ENCODE assay signal across 1 cellular context in the genomic region with DNA sequence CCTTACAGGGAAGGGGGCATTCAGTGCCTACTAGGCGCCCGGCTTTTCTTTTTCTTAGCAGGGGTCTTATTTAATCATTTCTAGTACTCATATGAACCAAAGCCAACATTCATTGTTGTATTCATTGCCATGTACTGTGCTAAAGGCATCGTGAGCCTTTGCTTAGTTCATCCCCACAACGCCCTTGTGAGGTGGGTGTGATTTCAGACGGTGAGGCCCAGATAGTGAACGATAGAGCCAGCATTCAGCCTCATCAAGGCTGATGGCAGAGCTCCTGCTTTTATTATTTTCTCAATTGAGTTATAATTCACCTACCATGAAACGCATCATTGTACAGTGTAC.
TF ChIP-seq lines count a peak whose summit lies in the region.

No MANE protein-coding gene starts in this region.

TF ChIP-seq in GM12878, 131 proteins besides CTCF, POLR2A, EP300 and RAD21 (continued from another document):
- TF ChIP-seq, protein P1, sequence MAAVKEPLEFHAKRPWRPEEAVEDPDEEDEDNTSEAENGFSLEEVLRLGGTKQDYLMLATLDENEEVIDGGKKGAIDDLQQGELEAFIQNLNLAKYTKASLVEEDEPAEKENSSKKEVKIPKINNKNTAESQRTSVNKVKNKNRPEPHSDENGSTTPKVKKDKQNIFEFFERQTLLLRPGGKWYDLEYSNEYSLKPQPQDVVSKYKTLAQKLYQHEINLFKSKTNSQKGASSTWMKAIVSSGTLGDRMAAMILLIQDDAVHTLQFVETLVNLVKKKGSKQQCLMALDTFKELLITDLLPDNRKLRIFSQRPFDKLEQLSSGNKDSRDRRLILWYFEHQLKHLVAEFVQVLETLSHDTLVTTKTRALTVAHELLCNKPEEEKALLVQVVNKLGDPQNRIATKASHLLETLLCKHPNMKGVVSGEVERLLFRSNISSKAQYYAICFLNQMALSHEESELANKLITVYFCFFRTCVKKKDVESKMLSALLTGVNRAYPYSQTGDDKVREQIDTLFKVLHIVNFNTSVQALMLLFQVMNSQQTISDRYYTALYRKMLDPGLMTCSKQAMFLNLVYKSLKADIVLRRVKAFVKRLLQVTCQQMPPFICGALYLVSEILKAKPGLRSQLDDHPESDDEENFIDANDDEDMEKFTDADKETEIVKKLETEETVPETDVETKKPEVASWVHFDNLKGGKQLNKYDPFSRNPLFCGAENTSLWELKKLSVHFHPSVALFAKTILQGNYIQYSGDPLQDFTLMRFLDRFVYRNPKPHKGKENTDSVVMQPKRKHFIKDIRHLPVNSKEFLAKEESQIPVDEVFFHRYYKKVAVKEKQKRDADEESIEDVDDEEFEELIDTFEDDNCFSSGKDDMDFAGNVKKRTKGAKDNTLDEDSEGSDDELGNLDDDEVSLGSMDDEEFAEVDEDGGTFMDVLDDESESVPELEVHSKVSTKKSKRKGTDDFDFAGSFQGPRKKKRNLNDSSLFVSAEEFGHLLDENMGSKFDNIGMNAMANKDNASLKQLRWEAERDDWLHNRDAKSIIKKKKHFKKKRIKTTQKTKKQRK (IDR thresholded peaks at IDR 0.05; ENCODE audit: low read depth, low read length) = no peak
- TF ChIP-seq, protein P2, sequence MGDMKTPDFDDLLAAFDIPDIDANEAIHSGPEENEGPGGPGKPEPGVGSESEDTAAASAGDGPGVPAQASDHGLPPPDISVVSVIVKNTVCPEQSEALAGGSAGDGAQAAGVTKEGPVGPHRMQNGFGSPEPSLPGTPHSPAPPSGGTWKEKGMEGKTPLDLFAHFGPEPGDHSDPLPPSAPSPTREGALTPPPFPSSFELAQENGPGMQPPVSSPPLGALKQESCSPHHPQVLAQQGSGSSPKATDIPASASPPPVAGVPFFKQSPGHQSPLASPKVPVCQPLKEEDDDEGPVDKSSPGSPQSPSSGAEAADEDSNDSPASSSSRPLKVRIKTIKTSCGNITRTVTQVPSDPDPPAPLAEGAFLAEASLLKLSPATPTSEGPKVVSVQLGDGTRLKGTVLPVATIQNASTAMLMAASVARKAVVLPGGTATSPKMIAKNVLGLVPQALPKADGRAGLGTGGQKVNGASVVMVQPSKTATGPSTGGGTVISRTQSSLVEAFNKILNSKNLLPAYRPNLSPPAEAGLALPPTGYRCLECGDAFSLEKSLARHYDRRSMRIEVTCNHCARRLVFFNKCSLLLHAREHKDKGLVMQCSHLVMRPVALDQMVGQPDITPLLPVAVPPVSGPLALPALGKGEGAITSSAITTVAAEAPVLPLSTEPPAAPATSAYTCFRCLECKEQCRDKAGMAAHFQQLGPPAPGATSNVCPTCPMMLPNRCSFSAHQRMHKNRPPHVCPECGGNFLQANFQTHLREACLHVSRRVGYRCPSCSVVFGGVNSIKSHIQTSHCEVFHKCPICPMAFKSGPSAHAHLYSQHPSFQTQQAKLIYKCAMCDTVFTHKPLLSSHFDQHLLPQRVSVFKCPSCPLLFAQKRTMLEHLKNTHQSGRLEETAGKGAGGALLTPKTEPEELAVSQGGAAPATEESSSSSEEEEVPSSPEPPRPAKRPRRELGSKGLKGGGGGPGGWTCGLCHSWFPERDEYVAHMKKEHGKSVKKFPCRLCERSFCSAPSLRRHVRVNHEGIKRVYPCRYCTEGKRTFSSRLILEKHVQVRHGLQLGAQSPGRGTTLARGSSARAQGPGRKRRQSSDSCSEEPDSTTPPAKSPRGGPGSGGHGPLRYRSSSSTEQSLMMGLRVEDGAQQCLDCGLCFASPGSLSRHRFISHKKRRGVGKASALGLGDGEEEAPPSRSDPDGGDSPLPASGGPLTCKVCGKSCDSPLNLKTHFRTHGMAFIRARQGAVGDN (IDR thresholded peaks at IDR 0.05) = no peak
- TF ChIP-seq ETV6 (conservative IDR thresholded peaks at IDR 0.05 in 1 of 2, IDR thresholded peaks at IDR 0.05 in 1 of 2; ENCODE audit: borderline replicate concordance in 1 of 2, low read depth in 1 of 2) (no peak), ZNF217 (IDR thresholded peaks at IDR 0.05) (no peak), FOXM1 (IDR thresholded peaks at IDR 0.05; ENCODE audit: low read depth, low read length) (no peak), SMARCA5 (IDR thresholded peaks at IDR 0.05) (no peak), RFX5 (IDR thresholded peaks at IDR 0.05; ENCODE audit: low read depth, low read length) (no peak), KDM1A (IDR thresholded peaks at IDR 0.05; ENCODE audit: borderline replicate concordance) (no peak), CBX5 (IDR thresholded peaks at IDR 0.05; ENCODE audit: low read depth) (no peak), PML (IDR thresholded peaks at IDR 0.05; ENCODE audit: low read length) (no peak), ZNF384 (IDR thresholded peaks at IDR 0.05; ENCODE audit: borderline replicate concordance, low read depth, low read length) (no peak), IKZF1 (conservative IDR thresholded peaks at IDR 0.05) (no peak)
- TF ChIP-seq, protein P3, sequence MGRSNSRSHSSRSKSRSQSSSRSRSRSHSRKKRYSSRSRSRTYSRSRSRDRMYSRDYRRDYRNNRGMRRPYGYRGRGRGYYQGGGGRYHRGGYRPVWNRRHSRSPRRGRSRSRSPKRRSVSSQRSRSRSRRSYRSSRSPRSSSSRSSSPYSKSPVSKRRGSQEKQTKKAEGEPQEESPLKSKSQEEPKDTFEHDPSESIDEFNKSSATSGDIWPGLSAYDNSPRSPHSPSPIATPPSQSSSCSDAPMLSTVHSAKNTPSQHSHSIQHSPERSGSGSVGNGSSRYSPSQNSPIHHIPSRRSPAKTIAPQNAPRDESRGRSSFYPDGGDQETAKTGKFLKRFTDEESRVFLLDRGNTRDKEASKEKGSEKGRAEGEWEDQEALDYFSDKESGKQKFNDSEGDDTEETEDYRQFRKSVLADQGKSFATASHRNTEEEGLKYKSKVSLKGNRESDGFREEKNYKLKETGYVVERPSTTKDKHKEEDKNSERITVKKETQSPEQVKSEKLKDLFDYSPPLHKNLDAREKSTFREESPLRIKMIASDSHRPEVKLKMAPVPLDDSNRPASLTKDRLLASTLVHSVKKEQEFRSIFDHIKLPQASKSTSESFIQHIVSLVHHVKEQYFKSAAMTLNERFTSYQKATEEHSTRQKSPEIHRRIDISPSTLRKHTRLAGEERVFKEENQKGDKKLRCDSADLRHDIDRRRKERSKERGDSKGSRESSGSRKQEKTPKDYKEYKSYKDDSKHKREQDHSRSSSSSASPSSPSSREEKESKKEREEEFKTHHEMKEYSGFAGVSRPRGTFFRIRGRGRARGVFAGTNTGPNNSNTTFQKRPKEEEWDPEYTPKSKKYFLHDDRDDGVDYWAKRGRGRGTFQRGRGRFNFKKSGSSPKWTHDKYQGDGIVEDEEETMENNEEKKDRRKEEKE (IDR thresholded peaks at IDR 0.05) = no peak
- TF ChIP-seq, protein P4, sequence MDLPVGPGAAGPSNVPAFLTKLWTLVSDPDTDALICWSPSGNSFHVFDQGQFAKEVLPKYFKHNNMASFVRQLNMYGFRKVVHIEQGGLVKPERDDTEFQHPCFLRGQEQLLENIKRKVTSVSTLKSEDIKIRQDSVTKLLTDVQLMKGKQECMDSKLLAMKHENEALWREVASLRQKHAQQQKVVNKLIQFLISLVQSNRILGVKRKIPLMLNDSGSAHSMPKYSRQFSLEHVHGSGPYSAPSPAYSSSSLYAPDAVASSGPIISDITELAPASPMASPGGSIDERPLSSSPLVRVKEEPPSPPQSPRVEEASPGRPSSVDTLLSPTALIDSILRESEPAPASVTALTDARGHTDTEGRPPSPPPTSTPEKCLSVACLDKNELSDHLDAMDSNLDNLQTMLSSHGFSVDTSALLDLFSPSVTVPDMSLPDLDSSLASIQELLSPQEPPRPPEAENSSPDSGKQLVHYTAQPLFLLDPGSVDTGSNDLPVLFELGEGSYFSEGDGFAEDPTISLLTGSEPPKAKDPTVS (IDR thresholded peaks at IDR 0.05; ENCODE audit: low read depth, low read length) = no peak
